Comparison of ENCODE assay signal across 8 cellular contexts in genomic region chr15:78540135-78540954, GRCh38. TPM values are rescaled to one million over a fixed set of nuclear protein-coding genes. Genes with fewer than 3 reads are reported as not detected.
DNase-seq lines count a peak whose midpoint lies in the region; ATAC-seq and TF ChIP-seq lines count a peak whose summit lies in the region.

PSMA4 (plus strand) TSS chr15:78540444; CDS start chr15:78541928, 1,484 bp downstream.

- peak within 1 kb of the TSS; percentile 82 for H3K27ac ChIP-seq in HUES64 (ENCODE audit: low read depth, low read length)
- peak within 1 kb of the TSS; percentile 80 for H3K27ac ChIP-seq in OCI-LY3 (ENCODE audit: low read length)

- peaks cover 40% of the 10 kb centered on the region for H3K79me2 ChIP-seq in OCI-LY3 (ENCODE audit: low read length)

- H3K4me3 ChIP-seq in HUES64 (ENCODE audit: low read length) (peak within 1 kb of the TSS; percentile 91), OCI-LY3 (ENCODE audit: low read length) (peak within 1 kb of the TSS; percentile 84), epithelial cell of esophagus (ENCODE audit: low read length) (peak within 1 kb of the TSS; percentile 95)

- TF ChIP-seq CTCF in OCI-LY3 (IDR thresholded peaks at IDR 0.05; ENCODE audit: low read depth, low read length) (0 out of 2 replicates have a peak, but pooled peaks have one; percentile 20), epithelial cell of esophagus (IDR thresholded peaks at IDR 0.05; ENCODE audit: insufficient read depth, low read depth, low read length, missing control alignments) (peak; percentile 2)

- peak; percentile 80 for ATAC-seq in GM21423 (IDR thresholded peaks at IDR 0.05; ENCODE audit: unreplicated experiment)

- H3K9ac ChIP-seq in HUES64 (ENCODE audit: low read depth, low read length), result peak within 1 kb of the TSS; percentile 95
- H3K9ac ChIP-seq in OCI-LY3 (ENCODE audit: low read length), result peak within 1 kb of the TSS; percentile 92

- H3K36me3 ChIP-seq in HUES64 (ENCODE audit: insufficient read depth, low read length), result peaks cover 36% of the 10 kb centered on the region
- H3K36me3 ChIP-seq in OCI-LY3 (replicated peaks; ENCODE audit: low read depth, low read length), result peaks cover 32% of the 10 kb centered on the region

- 2% methylated on average over 62 of the region's 62 CpGs for WGBS in HUES64

- peak; percentile 99 for DNase-seq in D341Med (ENCODE audit: low spot score)
- DNase-seq in activated T-cell treated with anti-CD3 and anti-CD28 coated beads for 24 hours (ENCODE audit: low read depth), result peak; percentile 94
- peak; percentile 79 for DNase-seq in epithelial cell of esophagus (ENCODE audit: low read depth)
- peak; percentile 92 for DNase-seq in mucosa of gallbladder (ENCODE audit: low spot score)
- peak; percentile 92 to 93 for DNase-seq in stimulated activated CD8-positive, alpha-beta memory T cell treated with anti-CD3 and anti-CD28 coated beads, Interleukin-4, amount 100 ng/mL, for 4 hours (ENCODE audit: low read depth in 2 of 2, low spot score in 1 of 2)

- H4K20me1 ChIP-seq in OCI-LY3 (ENCODE audit: insufficient read depth, low read length), result 0 out of 2 replicates have a peak, but pooled peaks cover 6% of the 10 kb centered on the region

- peak within 1 kb of the TSS; percentile 82 for H3K4me2 ChIP-seq in OCI-LY3 (ENCODE audit: low read length)

- no peaks in the 10 kb centered on the region for H3K27me3 ChIP-seq in HUES64 (ENCODE audit: insufficient read depth, low read length)
- no peaks in the 10 kb centered on the region for H3K27me3 ChIP-seq in OCI-LY3 (ENCODE audit: low read depth, low read length)

- H3K4me1 ChIP-seq in HUES64 (ENCODE audit: insufficient read depth, low read length) (peaks cover 6% of the 10 kb centered on the region; the same call in 1 of the 2 replicates), OCI-LY3 (ENCODE audit: low read length) (peaks cover 21% of the 10 kb centered on the region)

- H2AFZ ChIP-seq in OCI-LY3 (ENCODE audit: low read depth, low read length), result peak within 1 kb of the TSS; percentile 66

- H3K9me3 ChIP-seq in HUES64 (ENCODE audit: insufficient read depth, low read depth, low read length), result no peaks in the 10 kb centered on the region
- H3K9me3 ChIP-seq in OCI-LY3 (ENCODE audit: insufficient read depth, low read length), result no peaks in the 10 kb centered on the region

RNA-seq across cellular contexts. Expression of gene PSMA4, which starts in this region (rescaled TPM):
- 332 TPM for polyA plus RNA-seq in HUES64 (2013, experiment 1 of 2)
- 333 TPM for polyA plus RNA-seq in HUES64 (2013, experiment 2 of 2)
- total RNA-seq in mucosa of gallbladder, result 106 TPM

Comparison
In these comparisons a context has a peak if more than half of its experiments do, and no peak if none do; other contexts are left out.
1. Peak in every context shown above with its lines: DNase-seq, ATAC-seq, H3K4me3 ChIP-seq and H3K27ac ChIP-seq.